8 cellular contexts compared by ENCODE assay signal in genomic region chr1:149285645-149286044, GRCh38.
DNase-seq lines count a peak whose midpoint lies in the region; ATAC-seq, FAIRE-seq and TF ChIP-seq lines count a peak whose summit lies in the region.
"Not testable (repeated sequence)": the region's sequence is repeated elsewhere in the genome, so short reads cannot be mapped to it uniquely, and the experiment has no call there.

No MANE protein-coding gene starts in this region.

- not testable (repeated sequence) for H3K9ac ChIP-seq in GM12878 (ENCODE audit: control insufficient read depth, insufficient read depth, low read length)

- not testable (repeated sequence) for H3K27me3 Mint-ChIP-seq in CD8-positive, alpha-beta T cell (ENCODE audit: low read depth); T-cell; naive B cell

- not testable (repeated sequence) for H3K79me2 ChIP-seq in GM12878 (ENCODE audit: control insufficient read depth, insufficient read depth, low read length)

- ATAC-seq in CD8-positive, alpha-beta T cell: peak; percentile 98
- ATAC-seq in T-cell (replicated peaks in 1 of 4): peak; percentile 97 to 100 (median 98)
- ATAC-seq in GM12878: peak; percentile 86
- ATAC-seq in gastroesophageal sphincter: peak; percentile 94
- ATAC-seq in naive B cell (ENCODE audit: low read depth in 2 of 2): peak; percentile 97 to 99
- ATAC-seq in thoracic aorta (ENCODE audit: insufficient number of reproducible peaks, low FRiP score, low read depth): peak; percentile 87

- H3K4me3 Mint-ChIP-seq in CD8-positive, alpha-beta T cell: peak overlapping the region; percentile 80
- H3K4me3 Mint-ChIP-seq in T-cell (peak overlapping the region in 2 of 3 donors; percentile 75 to 78), naive B cell (peak overlapping the region in 5 of 8 donors; percentile 79 to 91 (median 84))

- H3K9me3 Mint-ChIP-seq in CD8-positive, alpha-beta T cell; T-cell; naive B cell: not testable (repeated sequence)

- BruUV-seq in GM12878 (replicated peaks; lab: Mats Ljungman, UMichigan): not testable (repeated sequence)

- not testable (repeated sequence) for TF ChIP-seq RAD21 in GM12878 (IDR thresholded peaks at IDR 0.05; ENCODE audit: insufficient read depth, low read depth, low read length)

- H3K4me2 ChIP-seq in GM12878 (ENCODE audit: control insufficient read depth, insufficient read depth): not testable (repeated sequence)

- in situ Hi-C loops in GM12878 (cut with MboI): not testable (repeated sequence)

- WGBS in GM12878 (ENCODE audit: insufficient coverage, insufficient replicate concordance, low lambda C conversion rate, missing lambda C conversion rate): no CpG with 5 or more reads among the region's 39 CpGs
- WGBS in gastroesophageal sphincter (ENCODE audit: low coverage in 1 of 2), 2 donors: no CpG with 5 or more reads among the region's 39 CpGs

- H2AFZ ChIP-seq in GM12878 (ENCODE audit: control insufficient read depth, low read depth, low read length): not testable (repeated sequence)

- H4K20me1 ChIP-seq in GM12878 (ENCODE audit: control insufficient read depth, insufficient read depth): not testable (repeated sequence)

- not testable (repeated sequence) for TF ChIP-seq EP300 in GM12878 (IDR thresholded peaks at IDR 0.05; ENCODE audit: borderline replicate concordance in 1 of 2, control insufficient read depth in 1 of 2, low read depth in 2 of 2, low read length in 2 of 2); gastroesophageal sphincter (IDR thresholded peaks at IDR 0.05)

- not testable (repeated sequence) for H3K9me3 ChIP-seq in CD8-positive, alpha-beta T cell (ENCODE audit: low read length); GM12878 (replicated peaks; ENCODE audit: control insufficient read depth, insufficient read depth, low read length); gastroesophageal sphincter; thoracic aorta

- H3K4me1 ChIP-seq in CD8-positive, alpha-beta T cell (ENCODE audit: insufficient read depth, low read length); GM12878 (ENCODE audit: control insufficient read depth, insufficient read depth, low read length); gastroesophageal sphincter; thoracic aorta (ENCODE audit: control insufficient read depth in 1 of 2, low read depth in 2 of 2): not testable (repeated sequence)

- SMC1A ChIA-PET in GM12878 (lab: Charles Lee; ENCODE audit: uncharacterized antibody, unreplicated experiment): not testable (repeated sequence)

- not testable (repeated sequence) for H3K27ac Mint-ChIP-seq in CD8-positive, alpha-beta T cell; T-cell
- H3K27ac Mint-ChIP-seq in naive B cell: peak overlapping the region in 2 of 6 donors; percentile 66 to 73

- not testable (repeated sequence) for H3K36me3 Mint-ChIP-seq in CD8-positive, alpha-beta T cell; T-cell; naive B cell

- H3K4me1 Mint-ChIP-seq in CD8-positive, alpha-beta T cell (ENCODE audit: low read depth); T-cell; naive B cell: not testable (repeated sequence)

- H3K4me3 ChIP-seq in CD8-positive, alpha-beta T cell (ENCODE audit: low read depth, low read length); GM12878: not testable (repeated sequence)
- H3K4me3 ChIP-seq in gastroesophageal sphincter: peak overlapping the region in 1 of 2 donors; percentile 30
- H3K4me3 ChIP-seq in thoracic aorta: peak overlapping the region; percentile 59

- FAIRE-seq in GM12878 (lab: Jason Lieb, UNC): not testable (repeated sequence)

- H3K27me3 ChIP-seq in CD8-positive, alpha-beta T cell (ENCODE audit: insufficient read depth, low read length); GM12878 (replicated peaks in 1 of 2; ENCODE audit: control insufficient read depth in 2 of 2, insufficient read depth in 2 of 2, low read length in 1 of 2); gastroesophageal sphincter; thoracic aorta (replicated peaks; ENCODE audit: insufficient read depth): not testable (repeated sequence)

- POLR2A ChIA-PET in CD8-positive, alpha-beta T cell (lab: Charles Lee); T-cell (lab: Charles Lee); GM12878 (lab: Charles Lee): not testable (repeated sequence)

- not testable (repeated sequence) for H3K36me3 ChIP-seq in CD8-positive, alpha-beta T cell (ENCODE audit: insufficient read depth, low read length); GM12878 (ENCODE audit: control insufficient read depth in 2 of 2, insufficient read depth in 2 of 2, low read length in 1 of 2); gastroesophageal sphincter; thoracic aorta

- DNase-seq in CD8-positive, alpha-beta T cell: peak in 5 of 7 experiments; percentile 1 to 73 (median 5)
- DNase-seq in T-cell (peak in 24 of 34 experiments; percentile 0 to 68 (median 43)), naive B cell (peak; percentile 68), thoracic aorta (ENCODE audit: low spot score) (peak; percentile 3)
- DNase-seq in activated CD8-positive, alpha-beta memory T cell treated with anti-CD3 and anti-CD28 coated beads, Interleukin-2, amount 50 U/mL, for 48 hours: peak; percentile 54
- DNase-seq in GM12878 (ENCODE audit: low read depth, low spot score): not testable (repeated sequence)
- DNase-seq in stimulated activated CD4-positive, alpha-beta T cell treated with anti-CD3 and anti-CD28 coated beads, Interleukin-12 subunit alpha, Interleukin-12 subunit beta, amount 100 ng/mL, for 4 hours: peak; percentile 33

- not testable (repeated sequence) for TF ChIP-seq POLR2A in GM12878 (IDR thresholded peaks at IDR 0.05; ENCODE audit: low read depth, low read length); gastroesophageal sphincter (IDR thresholded peaks at IDR 0.05)

- RAD21 ChIA-PET in GM12878 (lab: Charles Lee; ENCODE audit: unreplicated experiment): not testable (repeated sequence)

- not testable (repeated sequence) for H3K27ac ChIP-seq in CD8-positive, alpha-beta T cell (ENCODE audit: low read depth, low read length); GM12878 (ENCODE audit: control insufficient read depth, insufficient read depth); thoracic aorta
- peak overlapping the region in 1 of 4 donors; percentile 51 for H3K27ac ChIP-seq in gastroesophageal sphincter

- CTCF ChIA-PET in CD8-positive, alpha-beta T cell (lab: Charles Lee); T-cell (lab: Charles Lee); GM12878 (lab: Yijun Ruan, JAX): not testable (repeated sequence)

- intact Hi-C loops in CD8-positive, alpha-beta T cell (cut with DNase I, micrococcal nuclease); GM12878 (cut with micrococcal nuclease; ENCODE audit: unreplicated experiment): not testable (repeated sequence)

- TF ChIP-seq CTCF in CD8-positive, alpha-beta T cell (IDR thresholded peaks at IDR 0.05); GM12878 (IDR thresholded peaks at IDR 0.05 in 2 of 3, conservative IDR thresholded peaks at IDR 0.05 in 1 of 3; ENCODE audit: control insufficient read depth in 2 of 3, extremely low read depth in 1 of 3, insufficient read depth in 1 of 3, low read depth in 3 of 3, low read length in 3 of 3); gastroesophageal sphincter (IDR thresholded peaks at IDR 0.05); thoracic aorta (IDR thresholded peaks at IDR 0.05): not testable (repeated sequence)
